1 cellular context compared by ENCODE assay signal in genomic region chr16:1705688-1706385, GRCh38.
TF ChIP-seq lines count a peak whose summit lies in the region.

MAPK8IP3 (plus strand) TSS chr16:1706195; CDS start chr16:1706340, 145 bp downstream.

TF ChIP-seq in K562, 482 proteins besides CTCF, POLR2A, EP300 and RAD21 (continued from another document and continues in another):
- TF ChIP-seq UBTF (IDR thresholded peaks at IDR 0.05; ENCODE audit: borderline replicate concordance in 1 of 2, low read depth in 2 of 2, low read length in 2 of 2) (peak; percentile 75 to 92; a peak in 2 of 4 replicates), RBM14 (IDR thresholded peaks at IDR 0.05; ENCODE audit: borderline replicate concordance, insufficient read depth, low read depth, low read length) (no peak), TGIF2 (CRISPR knock-in tag; IDR thresholded peaks at IDR 0.05) (no peak), ZNF23 (CRISPR knock-in tag; IDR thresholded peaks at IDR 0.05) (no peak), ZNF263 (CRISPR knock-in tag; IDR thresholded peaks at IDR 0.05; ENCODE audit: borderline replicate concordance) (no peak; the same call in 1 of the 2 replicates), NR3C1 (CRISPR knock-in tag; IDR thresholded peaks at IDR 0.05) (no peak), L3MBTL2 (IDR thresholded peaks at IDR 0.05) (no peak), SIN3A (IDR thresholded peaks at IDR 0.05; ENCODE audit: borderline replicate concordance in 2 of 2, control insufficient read depth in 1 of 2, low read depth in 2 of 2, low read length in 2 of 2) (peak; percentile 26 to 71; a peak in 2 of 4 replicates), KLF10 (CRISPR knock-in tag; IDR thresholded peaks at IDR 0.05) (no peak), TCFL5 (CRISPR knock-in tag; conservative IDR thresholded peaks at IDR 0.05) (no peak), BRCA1 (IDR thresholded peaks at IDR 0.05) (no peak), BRCA1 (CRISPR knock-in tag; IDR thresholded peaks at IDR 0.05) (no peak), FOXK1 (CRISPR knock-in tag; IDR thresholded peaks at IDR 0.05; ENCODE audit: borderline replicate concordance) (no peak), JUN (IDR thresholded peaks at IDR 0.05; ENCODE audit: borderline replicate concordance, low read depth, low read length) (peak; percentile 70), JUN (CRISPR knock-in tag; IDR thresholded peaks at IDR 0.05; ENCODE audit: borderline replicate concordance) (no peak), RNF219 (CRISPR knock-in tag; IDR thresholded peaks at IDR 0.05) (no peak), ZNF644 (tag; IDR thresholded peaks at IDR 0.05; ENCODE audit: low read depth) (no peak), ZKSCAN3 (CRISPR knock-in tag; IDR thresholded peaks at IDR 0.05) (no peak), SMARCB1 (IDR thresholded peaks at IDR 0.05; ENCODE audit: insufficient read length, low read depth) (no peak), MTA3 (IDR thresholded peaks at IDR 0.05; ENCODE audit: borderline replicate concordance) (peak; percentile 96), RBM15 (IDR thresholded peaks at IDR 0.05; ENCODE audit: insufficient read depth, low read length) (no peak), PRPF4 (IDR thresholded peaks at IDR 0.05; ENCODE audit: insufficient read depth, low read depth, low read length, poor library complexity, severe bottlenecking) (no peak), RB1 (IDR thresholded peaks at IDR 0.05; ENCODE audit: low read depth) (peak; percentile 99), EGR1 (conservative IDR thresholded peaks at IDR 0.05) (no peak), MYBL2 (IDR thresholded peaks at IDR 0.05; ENCODE audit: low read depth) (no peak), MYBL2 (CRISPR knock-in tag; IDR thresholded peaks at IDR 0.05; ENCODE audit: borderline replicate concordance) (no peak), MYC (IDR thresholded peaks at IDR 0.05; ENCODE audit: low read depth, low read length) (peak; percentile 58; the same call in 1 of the 2 replicates), MYC (CRISPR knock-in tag; IDR thresholded peaks at IDR 0.05; ENCODE audit: borderline replicate concordance, low read depth) (no peak), ELF1 (tag; IDR thresholded peaks at IDR 0.05) (peak; percentile 96), SNIP1 (IDR thresholded peaks at IDR 0.05; ENCODE audit: low read depth) (no peak), ZNF282 (CRISPR knock-in tag; IDR thresholded peaks at IDR 0.05) (peak; percentile 90; the same call in 1 of the 2 replicates), SAFB2 (IDR thresholded peaks at IDR 0.05; ENCODE audit: borderline replicate concordance, low read depth, low read length, severe bottlenecking) (no peak), ZNF197 (CRISPR knock-in tag; IDR thresholded peaks at IDR 0.05; ENCODE audit: low read depth) (no peak), HINFP (tag; conservative IDR thresholded peaks at IDR 0.05; ENCODE audit: low read depth) (no peak), HNRNPL (IDR thresholded peaks at IDR 0.05; ENCODE audit: low read depth, low read length) (peak; percentile 36; the same call in 1 of the 2 replicates), TCF7 (IDR thresholded peaks at IDR 0.05; ENCODE audit: borderline replicate concordance) (peak; percentile 37; the same call in 1 of the 2 replicates), FOXJ3 (CRISPR knock-in tag; IDR thresholded peaks at IDR 0.05) (no peak)
- TF ChIP-seq, protein P1, sequence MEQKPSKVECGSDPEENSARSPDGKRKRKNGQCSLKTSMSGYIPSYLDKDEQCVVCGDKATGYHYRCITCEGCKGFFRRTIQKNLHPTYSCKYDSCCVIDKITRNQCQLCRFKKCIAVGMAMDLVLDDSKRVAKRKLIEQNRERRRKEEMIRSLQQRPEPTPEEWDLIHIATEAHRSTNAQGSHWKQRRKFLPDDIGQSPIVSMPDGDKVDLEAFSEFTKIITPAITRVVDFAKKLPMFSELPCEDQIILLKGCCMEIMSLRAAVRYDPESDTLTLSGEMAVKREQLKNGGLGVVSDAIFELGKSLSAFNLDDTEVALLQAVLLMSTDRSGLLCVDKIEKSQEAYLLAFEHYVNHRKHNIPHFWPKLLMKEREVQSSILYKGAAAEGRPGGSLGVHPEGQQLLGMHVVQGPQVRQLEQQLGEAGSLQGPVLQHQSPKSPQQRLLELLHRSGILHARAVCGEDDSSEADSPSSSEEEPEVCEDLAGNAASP (IDR thresholded peaks at IDR 0.05): no peak
- TF ChIP-seq, protein P2, sequence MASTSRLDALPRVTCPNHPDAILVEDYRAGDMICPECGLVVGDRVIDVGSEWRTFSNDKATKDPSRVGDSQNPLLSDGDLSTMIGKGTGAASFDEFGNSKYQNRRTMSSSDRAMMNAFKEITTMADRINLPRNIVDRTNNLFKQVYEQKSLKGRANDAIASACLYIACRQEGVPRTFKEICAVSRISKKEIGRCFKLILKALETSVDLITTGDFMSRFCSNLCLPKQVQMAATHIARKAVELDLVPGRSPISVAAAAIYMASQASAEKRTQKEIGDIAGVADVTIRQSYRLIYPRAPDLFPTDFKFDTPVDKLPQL (IDR thresholded peaks at IDR 0.05; ENCODE audit: extremely low read depth, insufficient read length): no peak
- TF ChIP-seq, protein P3, sequence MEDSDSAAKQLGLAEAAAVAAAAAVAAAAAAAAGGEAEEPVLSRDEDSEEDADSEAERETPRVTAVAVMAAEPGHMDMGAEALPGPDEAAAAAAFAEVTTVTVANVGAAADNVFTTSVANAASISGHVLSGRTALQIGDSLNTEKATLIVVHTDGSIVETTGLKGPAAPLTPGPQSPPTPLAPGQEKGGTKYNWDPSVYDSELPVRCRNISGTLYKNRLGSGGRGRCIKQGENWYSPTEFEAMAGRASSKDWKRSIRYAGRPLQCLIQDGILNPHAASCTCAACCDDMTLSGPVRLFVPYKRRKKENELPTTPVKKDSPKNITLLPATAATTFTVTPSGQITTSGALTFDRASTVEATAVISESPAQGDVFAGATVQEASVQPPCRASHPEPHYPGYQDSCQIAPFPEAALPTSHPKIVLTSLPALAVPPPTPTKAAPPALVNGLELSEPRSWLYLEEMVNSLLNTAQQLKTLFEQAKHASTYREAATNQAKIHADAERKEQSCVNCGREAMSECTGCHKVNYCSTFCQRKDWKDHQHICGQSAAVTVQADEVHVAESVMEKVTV (CRISPR knock-in tag; IDR thresholded peaks at IDR 0.05): no peak
- TF ChIP-seq, protein P4, sequence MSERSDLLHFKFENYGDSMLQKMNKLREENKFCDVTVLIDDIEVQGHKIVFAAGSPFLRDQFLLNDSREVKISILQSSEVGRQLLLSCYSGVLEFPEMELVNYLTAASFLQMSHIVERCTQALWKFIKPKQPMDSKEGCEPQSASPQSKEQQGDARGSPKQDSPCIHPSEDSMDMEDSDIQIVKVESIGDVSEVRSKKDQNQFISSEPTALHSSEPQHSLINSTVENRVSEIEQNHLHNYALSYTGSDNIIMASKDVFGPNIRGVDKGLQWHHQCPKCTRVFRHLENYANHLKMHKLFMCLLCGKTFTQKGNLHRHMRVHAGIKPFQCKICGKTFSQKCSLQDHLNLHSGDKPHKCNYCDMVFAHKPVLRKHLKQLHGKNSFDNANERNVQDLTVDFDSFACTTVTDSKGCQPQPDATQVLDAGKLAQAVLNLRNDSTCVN (CRISPR knock-in tag; IDR thresholded peaks at IDR 0.05): peak; percentile 72; the same call in 1 of the 2 replicates
- TF ChIP-seq, protein P5, sequence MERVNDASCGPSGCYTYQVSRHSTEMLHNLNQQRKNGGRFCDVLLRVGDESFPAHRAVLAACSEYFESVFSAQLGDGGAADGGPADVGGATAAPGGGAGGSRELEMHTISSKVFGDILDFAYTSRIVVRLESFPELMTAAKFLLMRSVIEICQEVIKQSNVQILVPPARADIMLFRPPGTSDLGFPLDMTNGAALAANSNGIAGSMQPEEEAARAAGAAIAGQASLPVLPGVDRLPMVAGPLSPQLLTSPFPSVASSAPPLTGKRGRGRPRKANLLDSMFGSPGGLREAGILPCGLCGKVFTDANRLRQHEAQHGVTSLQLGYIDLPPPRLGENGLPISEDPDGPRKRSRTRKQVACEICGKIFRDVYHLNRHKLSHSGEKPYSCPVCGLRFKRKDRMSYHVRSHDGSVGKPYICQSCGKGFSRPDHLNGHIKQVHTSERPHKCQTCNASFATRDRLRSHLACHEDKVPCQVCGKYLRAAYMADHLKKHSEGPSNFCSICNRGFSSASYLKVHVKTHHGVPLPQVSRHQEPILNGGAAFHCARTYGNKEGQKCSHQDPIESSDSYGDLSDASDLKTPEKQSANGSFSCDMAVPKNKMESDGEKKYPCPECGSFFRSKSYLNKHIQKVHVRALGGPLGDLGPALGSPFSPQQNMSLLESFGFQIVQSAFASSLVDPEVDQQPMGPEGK (CRISPR knock-in tag; IDR thresholded peaks at IDR 0.05; ENCODE audit: borderline replicate concordance): no peak
- TF ChIP-seq, protein P6, sequence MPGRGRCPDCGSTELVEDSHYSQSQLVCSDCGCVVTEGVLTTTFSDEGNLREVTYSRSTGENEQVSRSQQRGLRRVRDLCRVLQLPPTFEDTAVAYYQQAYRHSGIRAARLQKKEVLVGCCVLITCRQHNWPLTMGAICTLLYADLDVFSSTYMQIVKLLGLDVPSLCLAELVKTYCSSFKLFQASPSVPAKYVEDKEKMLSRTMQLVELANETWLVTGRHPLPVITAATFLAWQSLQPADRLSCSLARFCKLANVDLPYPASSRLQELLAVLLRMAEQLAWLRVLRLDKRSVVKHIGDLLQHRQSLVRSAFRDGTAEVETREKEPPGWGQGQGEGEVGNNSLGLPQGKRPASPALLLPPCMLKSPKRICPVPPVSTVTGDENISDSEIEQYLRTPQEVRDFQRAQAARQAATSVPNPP (IDR thresholded peaks at IDR 0.05; ENCODE audit: borderline replicate concordance, insufficient read depth, insufficient read length): no peak
- TF ChIP-seq, protein P7, sequence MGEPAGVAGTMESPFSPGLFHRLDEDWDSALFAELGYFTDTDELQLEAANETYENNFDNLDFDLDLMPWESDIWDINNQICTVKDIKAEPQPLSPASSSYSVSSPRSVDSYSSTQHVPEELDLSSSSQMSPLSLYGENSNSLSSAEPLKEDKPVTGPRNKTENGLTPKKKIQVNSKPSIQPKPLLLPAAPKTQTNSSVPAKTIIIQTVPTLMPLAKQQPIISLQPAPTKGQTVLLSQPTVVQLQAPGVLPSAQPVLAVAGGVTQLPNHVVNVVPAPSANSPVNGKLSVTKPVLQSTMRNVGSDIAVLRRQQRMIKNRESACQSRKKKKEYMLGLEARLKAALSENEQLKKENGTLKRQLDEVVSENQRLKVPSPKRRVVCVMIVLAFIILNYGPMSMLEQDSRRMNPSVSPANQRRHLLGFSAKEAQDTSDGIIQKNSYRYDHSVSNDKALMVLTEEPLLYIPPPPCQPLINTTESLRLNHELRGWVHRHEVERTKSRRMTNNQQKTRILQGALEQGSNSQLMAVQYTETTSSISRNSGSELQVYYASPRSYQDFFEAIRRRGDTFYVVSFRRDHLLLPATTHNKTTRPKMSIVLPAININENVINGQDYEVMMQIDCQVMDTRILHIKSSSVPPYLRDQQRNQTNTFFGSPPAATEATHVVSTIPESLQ (CRISPR knock-in tag; IDR thresholded peaks at IDR 0.05): no peak
- TF ChIP-seq, protein P8, sequence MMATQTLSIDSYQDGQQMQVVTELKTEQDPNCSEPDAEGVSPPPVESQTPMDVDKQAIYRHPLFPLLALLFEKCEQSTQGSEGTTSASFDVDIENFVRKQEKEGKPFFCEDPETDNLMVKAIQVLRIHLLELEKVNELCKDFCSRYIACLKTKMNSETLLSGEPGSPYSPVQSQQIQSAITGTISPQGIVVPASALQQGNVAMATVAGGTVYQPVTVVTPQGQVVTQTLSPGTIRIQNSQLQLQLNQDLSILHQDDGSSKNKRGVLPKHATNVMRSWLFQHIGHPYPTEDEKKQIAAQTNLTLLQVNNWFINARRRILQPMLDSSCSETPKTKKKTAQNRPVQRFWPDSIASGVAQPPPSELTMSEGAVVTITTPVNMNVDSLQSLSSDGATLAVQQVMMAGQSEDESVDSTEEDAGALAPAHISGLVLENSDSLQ (IDR thresholded peaks at IDR 0.05): peak; percentile 95
